ENCODE assay signal across 7 cellular contexts in genomic region chr15:73753250-73754130, GRCh38. TPM values are rescaled to one million over a fixed set of nuclear protein-coding genes. Genes with fewer than 3 reads are reported as not detected.
A peak's percentile ranks its signal among the peaks of the same experiment; 100 is the strongest.
DNase-seq lines count a peak whose midpoint lies in the region; ATAC-seq and TF ChIP-seq lines count a peak whose summit lies in the region.

INSYN1 (minus strand) TSS chr15:73753351; CDS start chr15:73751130, 2,221 bp downstream.

- H3K36me3 Mint-ChIP-seq in effector memory CD8-positive, alpha-beta T cell (ENCODE audit: insufficient read depth): no peaks in the 10 kb centered on the region

- peak within 1 kb of the TSS; percentile 30 to 53 for H3K4me3 Mint-ChIP-seq in effector memory CD8-positive, alpha-beta T cell

- peaks cover 42% of the 10 kb centered on the region for H3K27me3 ChIP-seq in thymus (ENCODE audit: control insufficient read depth, insufficient read depth)

- no peak for TF ChIP-seq POLR2A in lower leg skin (IDR thresholded peaks at IDR 0.05)

- no peak for TF ChIP-seq CTCF in lower leg skin (IDR thresholded peaks at IDR 0.05)

- WGBS in lower leg skin, 2 donors: 22 to 30% methylated on average over 18 to 25 of the region's 44 CpGs
- 16% methylated on average over 44 of the region's 44 CpGs for WGBS in thymus

- no peaks in the 10 kb centered on the region for H3K9me3 ChIP-seq in thymus (ENCODE audit: control insufficient read depth)

- H3K4me3 ChIP-seq in lower leg skin (ENCODE audit: low read depth, poor library complexity, severe bottlenecking): peak within 1 kb of the TSS; percentile 51
- H3K4me3 ChIP-seq in thymus (ENCODE audit: low read length): peak within 1 kb of the TSS; percentile 15

- no peak for ATAC-seq in effector memory CD8-positive, alpha-beta T cell (replicated peaks)
- ATAC-seq in HG03460 (IDR thresholded peaks at IDR 0.05; ENCODE audit: unreplicated experiment): no peak
- no peak for ATAC-seq in GM19351 (IDR thresholded peaks at IDR 0.05; ENCODE audit: unreplicated experiment)

- H3K27me3 Mint-ChIP-seq in effector memory CD8-positive, alpha-beta T cell: peaks cover 63 to 68% of the 10 kb centered on the region in 2 donors

- H3K4me1 Mint-ChIP-seq in effector memory CD8-positive, alpha-beta T cell (ENCODE audit: low read depth in 2 of 2): peaks cover 0 to 3% of the 10 kb centered on the region in 2 donors

- peak; percentile 10 for DNase-seq in NCI-H69 (lab: John Stamatoyannopoulos, UW)
- DNase-seq in effector memory CD8-positive, alpha-beta T cell: no peak
- DNase-seq in lower leg skin (ENCODE audit: low spot score in 2 of 2): peak in 1 of 2 donors; percentile 90
- no peak for DNase-seq in HT-29 (ENCODE audit: low spot score)

- intact Hi-C loops in lower leg skin (cut with DNase I; ENCODE audit: low total_unique reads): no loop called here

- H3K27ac Mint-ChIP-seq in effector memory CD8-positive, alpha-beta T cell: no peak within 1 kb of the TSS

- no peaks in the 10 kb centered on the region for H3K36me3 ChIP-seq in thymus (ENCODE audit: control insufficient read depth, insufficient read depth)

- H3K9me3 Mint-ChIP-seq in effector memory CD8-positive, alpha-beta T cell: no peaks in the 10 kb centered on the region

- H3K27ac ChIP-seq in thymus (ENCODE audit: low read depth): no peak within 1 kb of the TSS

- no peaks in the 10 kb centered on the region for H3K4me1 ChIP-seq in thymus (ENCODE audit: control insufficient read depth, insufficient read depth, low read length)

RNA-seq across cellular contexts. Expression of gene INSYN1, which starts in this region (rescaled TPM):
- total RNA-seq in lower leg skin: 10 to 100 TPM; 30.9 to 50.7 (median 34.8) TPM
- 1.1 TPM for polyA plus RNA-seq in thymus
- total RNA-seq in HT-29 (2014; rRNA removed; shearing (Covaris generic)): not detected in 2 replicates

Comparison
In these comparisons a context has a peak if more than half of its experiments do, and no peak if none do; other contexts are left out.
1. RNA of gene INSYN1 (total RNA-seq): 30.9 to 50.7 TPM in lower leg skin; not detected in HT-29; every median in the first group is over 10 times any median in the second.